23 cellular contexts compared by ENCODE assay signal in genomic region chr2:148664229-148664628, GRCh38.
"Had no signal": no experiment of that assay in that cellular context is flagged by ENCODE, and none has a peak within 500 bp of the region (broad histone marks: within the 10 kb centered on the region; RNA-seq: fewer than 3 reads in every experiment).

No MANE protein-coding gene starts in this region.

- H3K4me3 ChIP-seq: MG63 had no signal

- H3K27ac Mint-ChIP-seq: T-cell had no signal

- H3K27me3 ChIP-seq: MG63 had no signal

- H3K4me2 ChIP-seq: SK-N-SH had no signal

- H3K27me3 Mint-ChIP-seq: T-cell had no signal

- H3K36me3 ChIP-seq: MG63 had no signal

- H3K9ac ChIP-seq: SK-N-SH had no signal

- DNase-seq: Karpas-422, KG1, MG63, NCI-H1092, NCI-H1105 treated with DMSO at 0.1 percent for 48 hours, NCI-H1417 treated with DMSO at 0.1 percent for 48 hours, NCI-H146, NCI-H1694 treated with DMSO at 0.1 percent for 48 hours, NCI-H1930, NCI-H2081, NCI-H2171, NCI-H226, NCI-H446, NCI-H510A, NCI-H524 treated with DMSO at 0.1 percent for 48 hours, NCI-H69, NCI-H774, RPMI8226, SHP77, SK-N-SH, SW 1271, T-cell had no signal

- H3K9me3 ChIP-seq: MG63, SK-N-SH had no signal

- H3K9me3 Mint-ChIP-seq: T-cell had no signal

- FAIRE-seq: RCC 7860 had no signal

- ATAC-seq: T-cell had no signal
